ENCODE assay signal across 7 cellular contexts in the genomic region with DNA sequence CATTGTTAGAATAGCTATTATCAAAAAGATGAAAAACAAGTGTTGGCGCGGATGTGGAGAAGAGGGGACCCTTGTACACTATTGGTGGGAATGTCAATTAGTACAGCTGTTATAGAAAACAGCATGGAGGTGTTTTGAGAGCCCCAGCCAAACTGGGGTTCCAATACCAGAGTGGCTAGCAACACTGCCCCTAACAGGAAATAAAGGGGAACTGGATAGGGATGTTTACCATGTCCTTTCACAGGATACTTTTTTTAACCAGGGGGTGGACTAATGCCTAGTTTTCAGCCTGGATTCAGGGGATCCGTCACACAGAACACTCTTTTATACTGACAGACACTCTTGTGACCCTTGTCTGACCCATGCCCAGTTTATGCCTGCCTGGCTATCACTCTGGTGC. TPM values are rescaled to one million over a fixed set of nuclear protein-coding genes. Genes with fewer than 3 reads are reported as not detected.
DNase-seq lines count a peak whose midpoint lies in the region; ATAC-seq lines count a peak whose summit lies in the region.
"Had no signal": no experiment of that assay in that cellular context is flagged by ENCODE, and none has a peak within 500 bp of the region (broad histone marks: within the 10 kb centered on the region; RNA-seq: fewer than 3 reads in every experiment).

No MANE protein-coding gene starts in this region.

- H3K4me1 ChIP-seq in thymus (ENCODE audit: control insufficient read depth, insufficient read depth, low read length) = peaks cover 5% of the 10 kb centered on the region

- no peaks in the 10 kb centered on the region for H3K36me3 ChIP-seq in thymus (ENCODE audit: control insufficient read depth, insufficient read depth)
- H3K36me3 ChIP-seq: gastrocnemius medialis had no signal

- DNase-seq in activated naive CD8-positive, alpha-beta T cell treated with anti-CD3 and anti-CD28 coated beads, Interleukin-2, amount 10 ng/mL, durations not matched to agents 7 days and 5 days = no peak
- DNase-seq in activated naive CD8-positive, alpha-beta T cell treated with anti-CD3 and anti-CD28 coated beads for 36 hours = no peak
- DNase-seq: gastrocnemius medialis, NCI-H187 treated with DMSO at 0.1 percent for 48 hours, SW 1271 had no signal

- no peak overlapping the region for H3K4me3 Mint-ChIP-seq in activated naive CD8-positive, alpha-beta T cell treated with anti-CD3 and anti-CD28 coated beads, Interleukin-2, amount 10 ng/mL, durations not matched to agents 7 days and 5 days
- H3K4me3 Mint-ChIP-seq in activated naive CD8-positive, alpha-beta T cell treated with anti-CD3 and anti-CD28 coated beads for 36 hours = no peak overlapping the region

- no peak overlapping the region for H3K4me3 ChIP-seq in thymus (ENCODE audit: low read length)
- H3K4me3 ChIP-seq: gastrocnemius medialis had no signal

- H3K9me3 ChIP-seq in thymus (ENCODE audit: control insufficient read depth) = no peaks in the 10 kb centered on the region
- H3K9me3 ChIP-seq: gastrocnemius medialis had no signal

- H3K27me3 ChIP-seq in thymus (ENCODE audit: control insufficient read depth, insufficient read depth) = no peaks in the 10 kb centered on the region
- H3K27me3 ChIP-seq: gastrocnemius medialis had no signal

- H3K27ac Mint-ChIP-seq in activated naive CD8-positive, alpha-beta T cell treated with anti-CD3 and anti-CD28 coated beads, Interleukin-2, amount 10 ng/mL, durations not matched to agents 7 days and 5 days = no peak overlapping the region
- no peak overlapping the region for H3K27ac Mint-ChIP-seq in activated naive CD8-positive, alpha-beta T cell treated with anti-CD3 and anti-CD28 coated beads for 36 hours

- peaks cover 18% of the 10 kb centered on the region for H3K36me3 Mint-ChIP-seq in activated naive CD8-positive, alpha-beta T cell treated with anti-CD3 and anti-CD28 coated beads, Interleukin-2, amount 10 ng/mL, durations not matched to agents 7 days and 5 days
- peaks cover 15% of the 10 kb centered on the region for H3K36me3 Mint-ChIP-seq in activated naive CD8-positive, alpha-beta T cell treated with anti-CD3 and anti-CD28 coated beads for 36 hours

- POLR2A ChIA-PET in activated naive CD8-positive, alpha-beta T cell treated with anti-CD3 and anti-CD28 coated beads, Interleukin-2, amount 10 ng/mL, durations not matched to agents 7 days and 5 days (lab: Charles Lee) = interaction anchor here (1.2 kb wide), 1 partner anchor 11 kb away, joined by 3 read pairs; no protein-coding TSS in a partner anchor

- WGBS in thymus = 98% methylated on average over 3 of the region's 3 CpGs

- H3K27ac ChIP-seq in thymus (ENCODE audit: low read depth) = peak overlapping the region; percentile 18
- H3K27ac ChIP-seq: gastrocnemius medialis had no signal

- H3K4me1 Mint-ChIP-seq in activated naive CD8-positive, alpha-beta T cell treated with anti-CD3 and anti-CD28 coated beads, Interleukin-2, amount 10 ng/mL, durations not matched to agents 7 days and 5 days = peaks cover 44% of the 10 kb centered on the region
- H3K4me1 Mint-ChIP-seq in activated naive CD8-positive, alpha-beta T cell treated with anti-CD3 and anti-CD28 coated beads for 36 hours = peaks cover 41% of the 10 kb centered on the region

- H3K9me3 Mint-ChIP-seq in activated naive CD8-positive, alpha-beta T cell treated with anti-CD3 and anti-CD28 coated beads, Interleukin-2, amount 10 ng/mL, durations not matched to agents 7 days and 5 days = peaks cover 17% of the 10 kb centered on the region
- H3K9me3 Mint-ChIP-seq in activated naive CD8-positive, alpha-beta T cell treated with anti-CD3 and anti-CD28 coated beads for 36 hours = peaks cover 13% of the 10 kb centered on the region

- ATAC-seq in activated naive CD8-positive, alpha-beta T cell treated with anti-CD3 and anti-CD28 coated beads, Interleukin-2, amount 10 ng/mL, durations not matched to agents 7 days and 5 days (ENCODE audit: low read depth) = peak; percentile 40
- no peak for ATAC-seq in GM19455 (IDR thresholded peaks at IDR 0.05; ENCODE audit: unreplicated experiment)
- ATAC-seq: gastrocnemius medialis had no signal

- H3K27me3 Mint-ChIP-seq in activated naive CD8-positive, alpha-beta T cell treated with anti-CD3 and anti-CD28 coated beads, Interleukin-2, amount 10 ng/mL, durations not matched to agents 7 days and 5 days = no peaks in the 10 kb centered on the region
- no peaks in the 10 kb centered on the region for H3K27me3 Mint-ChIP-seq in activated naive CD8-positive, alpha-beta T cell treated with anti-CD3 and anti-CD28 coated beads for 36 hours

RNA-seq across cellular contexts. Expression of a gene that starts 6.9 kb away (rescaled TPM):
- total RNA-seq in activated naive CD8-positive, alpha-beta T cell treated with anti-CD3 and anti-CD28 coated beads, Interleukin-2, amount 10 ng/mL, durations not matched to agents 7 days and 5 days = 100 to 1,000 TPM; 355 to 368 TPM
- 100 to 1,000 TPM; 136 to 137 TPM for total RNA-seq in activated naive CD8-positive, alpha-beta T cell treated with anti-CD3 and anti-CD28 coated beads for 36 hours
- polyA plus RNA-seq in thymus = 141 TPM

RNA-seq across cellular contexts. Expression of a gene that starts 28.4 kb away (rescaled TPM):
- total RNA-seq in activated naive CD8-positive, alpha-beta T cell treated with anti-CD3 and anti-CD28 coated beads, Interleukin-2, amount 10 ng/mL, durations not matched to agents 7 days and 5 days = 1 to 10 TPM; 1.1 TPM
- total RNA-seq in activated naive CD8-positive, alpha-beta T cell treated with anti-CD3 and anti-CD28 coated beads for 36 hours = 1 to 10 TPM; 2.3 to 2.7 TPM
- polyA plus RNA-seq in thymus = 0.64 TPM
- total RNA-seq: gastrocnemius medialis had no signal

RNA-seq across cellular contexts. Expression of a gene that starts 31.8 kb away (rescaled TPM):
- total RNA-seq in activated naive CD8-positive, alpha-beta T cell treated with anti-CD3 and anti-CD28 coated beads, Interleukin-2, amount 10 ng/mL, durations not matched to agents 7 days and 5 days = 10 to 100 TPM; 96.5 to 98.8 TPM
- total RNA-seq in activated naive CD8-positive, alpha-beta T cell treated with anti-CD3 and anti-CD28 coated beads for 36 hours = 10 to 100 TPM; 71.8 to 79.7 TPM
- 17.5 TPM for polyA plus RNA-seq in thymus

RNA-seq across cellular contexts. Expression of a gene that starts 34.5 kb away (rescaled TPM):
- not detected for total RNA-seq in activated naive CD8-positive, alpha-beta T cell treated with anti-CD3 and anti-CD28 coated beads, Interleukin-2, amount 10 ng/mL, durations not matched to agents 7 days and 5 days
- total RNA-seq in activated naive CD8-positive, alpha-beta T cell treated with anti-CD3 and anti-CD28 coated beads for 36 hours = not detected
- polyA plus RNA-seq in thymus = not detected
- total RNA-seq: gastrocnemius medialis had no signal

RNA-seq across cellular contexts. Expression of a gene that starts 59.6 kb away (rescaled TPM):
- under 1 TPM in 1 of 2 experiments, not detected in 1; 0.08 TPM for total RNA-seq in activated naive CD8-positive, alpha-beta T cell treated with anti-CD3 and anti-CD28 coated beads, Interleukin-2, amount 10 ng/mL, durations not matched to agents 7 days and 5 days
- total RNA-seq in activated naive CD8-positive, alpha-beta T cell treated with anti-CD3 and anti-CD28 coated beads for 36 hours = under 1 TPM in 1 of 2 experiments, not detected in 1; 0.06 TPM
- 0.57 TPM for polyA plus RNA-seq in thymus
